In the genomic region with DNA sequence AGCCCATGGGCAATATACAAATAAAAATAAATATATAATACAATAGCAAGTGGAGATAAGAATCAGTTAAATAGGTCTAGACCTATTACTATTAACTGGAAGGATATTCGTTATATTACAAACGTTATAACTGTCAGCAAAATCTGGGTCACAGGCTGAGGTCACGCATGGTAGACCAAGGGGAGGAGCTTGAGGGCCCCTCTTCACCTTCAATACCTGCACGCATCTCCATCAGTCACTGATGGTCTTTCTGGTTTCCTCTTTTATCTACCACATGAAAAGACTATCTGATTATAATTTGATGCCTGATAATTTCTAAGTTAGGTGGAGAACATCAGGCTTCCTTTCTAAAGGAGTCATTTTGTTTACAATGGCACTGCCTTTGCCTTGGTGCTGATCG, we compare ENCODE assay signal across 18 cellular contexts. TPM values are rescaled to one million over a fixed set of nuclear protein-coding genes. Genes with fewer than 3 reads are reported as not detected.
DNase-seq lines count a peak whose midpoint lies in the region; ATAC-seq, FAIRE-seq and TF ChIP-seq lines count a peak whose summit lies in the region.
"Had no signal": no experiment of that assay in that cellular context is flagged by ENCODE, and none has a peak within 500 bp of the region (broad histone marks: within the 10 kb centered on the region; RNA-seq: fewer than 3 reads in every experiment).

No MANE protein-coding gene starts in this region.

- intact Hi-C loops in pancreas (cut with DNase I), result no loop called here

- H3K9me3 ChIP-seq in A549 (no peaks in the 10 kb centered on the region), Loucy (ENCODE audit: insufficient read depth, low read depth, low read length) (no peaks in the 10 kb centered on the region), H1 (ENCODE audit: insufficient read depth in 2 of 2, low read depth in 1 of 2, low read length in 1 of 2) (no peaks in the 10 kb centered on the region), pancreas (no peaks in the 10 kb centered on the region)
- H3K9me3 ChIP-seq: Caco-2 had no signal

- DNase-seq in A549 (ENCODE audit: low read depth in 1 of 2, low spot score in 1 of 2), result no peak
- peak; percentile 31 for DNase-seq in T-helper 22 cell (ENCODE audit: low read depth)
- no peak for DNase-seq in H1 (ENCODE audit: low read depth in 1 of 2, low spot score in 2 of 2)
- no peak for DNase-seq in middle frontal gyrus (ENCODE audit: extremely low spot score, low spot score)
- no peak for DNase-seq in caudate nucleus (lab: John Stamatoyannopoulos, UW)
- DNase-seq in pancreas, result no peak
- DNase-seq: 8988T; C1 segment of cervical spinal cord; Caco-2; CD4-positive, CD25-positive, alpha-beta regulatory T cell; GDM1; H9; IMR-90 had no signal

- CTCF ChIA-PET in A549 (lab: Yijun Ruan, JAX) (no interaction called here), H1 (lab: Charles Lee; ENCODE audit: partially characterized antibody) (interaction anchor here (1.6 kb wide), 1 partner anchor 17 kb away, joined by 8 read pairs; no protein-coding TSS in a partner anchor)

- ATAC-seq in A549, result no peak
- ATAC-seq in pancreas, result no peak
- ATAC-seq: GM23338 had no signal

- TF ChIP-seq CTCF in A549 (IDR thresholded peaks at IDR 0.05) (no peak), Loucy (conservative IDR thresholded peaks at IDR 0.05; ENCODE audit: low read length) (no peak), H1 (IDR thresholded peaks at IDR 0.05; ENCODE audit: control extremely low read depth in 1 of 3, insufficient read depth in 1 of 3, low read depth in 1 of 3, low read length in 3 of 3) (no peak), pancreas (IDR thresholded peaks at IDR 0.05) (no peak)

- no peak overlapping the region for H3K4me3 ChIP-seq in A549
- H3K4me3 ChIP-seq in Loucy (ENCODE audit: low read length, poor library complexity, severe bottlenecking), result peak overlapping the region; percentile 29
- no peak overlapping the region for H3K4me3 ChIP-seq in H1 (ENCODE audit: extremely low read depth in 1 of 4, insufficient read depth in 2 of 4, low read depth in 3 of 4, low read length in 4 of 4)
- H3K4me3 ChIP-seq in pancreas, result no peak overlapping the region
- H3K4me3 ChIP-seq: GM23338 had no signal

- H4K20me1 ChIP-seq in Loucy (ENCODE audit: insufficient read depth, low read length, poor library complexity, severe bottlenecking) (no peaks in the 10 kb centered on the region), H1 (replicated peaks in 1 of 2; ENCODE audit: control insufficient read depth in 1 of 2, insufficient read depth in 2 of 2, low read length in 2 of 2) (no peaks in the 10 kb centered on the region)

- H3K4me2 ChIP-seq in A549, result 0 out of 3 replicates have a peak overlapping the region, but pooled peaks have one; percentile 8
- peak overlapping the region; percentile 42 for H3K4me2 ChIP-seq in Loucy (ENCODE audit: low read depth, low read length, poor library complexity, severe bottlenecking)
- H3K4me2 ChIP-seq in H1 (ENCODE audit: insufficient read depth in 1 of 2, low read depth in 2 of 2, low read length in 2 of 2), result no peak overlapping the region
- H3K4me2 ChIP-seq: GM23338 had no signal

- H4K5ac ChIP-seq in H1 (ENCODE audit: insufficient read length, low read depth, low read length), result no peak overlapping the region

- TF ChIP-seq RAD21 in A549 (conservative IDR thresholded peaks at IDR 0.05 in 1 of 2, IDR thresholded peaks at IDR 0.05 in 1 of 2) (no peak), H1 (IDR thresholded peaks at IDR 0.05 in 1 of 2, conservative IDR thresholded peaks at IDR 0.05 in 1 of 2; ENCODE audit: low read depth in 2 of 2, low read length in 2 of 2) (no peak)

- no peak overlapping the region for H2BK15ac ChIP-seq in H1 (ENCODE audit: low read length)

- H3K36me3 ChIP-seq in Loucy (ENCODE audit: insufficient read depth, low read length), result no peaks in the 10 kb centered on the region
- no peaks in the 10 kb centered on the region for H3K36me3 ChIP-seq in H1 (ENCODE audit: control insufficient read depth in 2 of 4, insufficient read depth in 4 of 4, low read length in 3 of 4)
- H3K36me3 ChIP-seq in pancreas, result no peaks in the 10 kb centered on the region

- TF ChIP-seq EP300 in A549 (IDR thresholded peaks at IDR 0.05) (no peak), H1 (IDR thresholded peaks at IDR 0.05; ENCODE audit: borderline replicate concordance in 1 of 2, low read depth in 2 of 2, low read length in 2 of 2) (no peak)

- no peak overlapping the region for H3K56ac ChIP-seq in H1 (replicated peaks; ENCODE audit: insufficient read length, low read depth, low read length)

- no peak overlapping the region for H2AK5ac ChIP-seq in H1 (ENCODE audit: low read depth, low read length)

- H3K27me3 ChIP-seq in Loucy (ENCODE audit: insufficient read depth, low read length, poor library complexity, severe bottlenecking) (no peaks in the 10 kb centered on the region), H1 (replicated peaks in 1 of 4; ENCODE audit: control insufficient read depth in 3 of 4, extremely low read depth in 1 of 4, insufficient read depth in 3 of 4, low read length in 3 of 4) (no peaks in the 10 kb centered on the region), pancreas (no peaks in the 10 kb centered on the region)

- no peak overlapping the region for H2BK12ac ChIP-seq in H1 (ENCODE audit: low read depth, low read length)

- no peak overlapping the region for H3K14ac ChIP-seq in H1 (ENCODE audit: insufficient read length)

- no peak overlapping the region for H4K91ac ChIP-seq in H1 (replicated peaks; ENCODE audit: insufficient read length, low read length)

- WGBS in A549 (ENCODE audit: missing lambda C conversion rate), result 43% methylated on average over 5 of the region's 5 CpGs
- WGBS in H1 (ENCODE audit: extremely low coverage in 1 of 2, insufficient coverage in 1 of 2, insufficient read length in 1 of 2, insufficient replicate concordance in 2 of 2, low coverage in 1 of 2, low lambda C conversion rate in 2 of 2, missing lambda C conversion rate in 1 of 2), 2 experiments, result 89% methylated on average over 5 of the region's 5 CpGs; no CpG with 5 or more reads in 1 of the 2 experiments
- WGBS in pancreas, 2 donors, result 55 to 66% methylated on average over 5 of the region's 5 CpGs

- no peak overlapping the region for H3K18ac ChIP-seq in H1 (ENCODE audit: extremely low read depth, low read length)

- no peak overlapping the region for H3K4ac ChIP-seq in H1 (replicated peaks; ENCODE audit: insufficient read length, low read depth, low read length)

- H2BK20ac ChIP-seq in H1 (ENCODE audit: low read length), result no peak overlapping the region

- no peak for TF ChIP-seq POLR2A in A549 (IDR thresholded peaks at IDR 0.05; ENCODE audit: low read length)
- TF ChIP-seq POLR2A in H1 (IDR thresholded peaks at IDR 0.05; ENCODE audit: control extremely low read depth in 1 of 2, low read depth in 2 of 2, low read length in 2 of 2), result no peak

- no peak for FAIRE-seq in A549 (lab: Jason Lieb, UNC)
- FAIRE-seq in H1 (lab: Jason Lieb, UNC), result no peak
- no peak for FAIRE-seq in pancreas (lab: Jason Lieb, UNC)
- FAIRE-seq: GM12892, GM18507, HTR-8/SVneo had no signal

- H4K8ac ChIP-seq in H1 (ENCODE audit: extremely low read depth, insufficient read depth, low read length), result no peak overlapping the region

- H2BK5ac ChIP-seq in H1 (ENCODE audit: low read depth, low read length), result no peak overlapping the region

- no peaks in the 10 kb centered on the region for H3K79me1 ChIP-seq in H1 (ENCODE audit: low read depth, low read length)

- no peaks in the 10 kb centered on the region for H3K23me2 ChIP-seq in H1 (ENCODE audit: low read depth, low read length)

- H3K23ac ChIP-seq in H1 (ENCODE audit: insufficient read length), result no peak overlapping the region

- H3K4me1 ChIP-seq in A549, result no peaks in the 10 kb centered on the region
- peaks cover 3% of the 10 kb centered on the region for H3K4me1 ChIP-seq in Loucy (ENCODE audit: insufficient read depth, low read length, poor library complexity, severe bottlenecking)
- peaks cover 0 to 5% (median 4%) of the 10 kb centered on the region in 4 experiments; a peak in 3 of 7 replicates for H3K4me1 ChIP-seq in H1 (replicated peaks in 1 of 4; ENCODE audit: control insufficient read depth in 3 of 4, insufficient read depth in 4 of 4, low read length in 3 of 4)
- H3K4me1 ChIP-seq in pancreas, result no peaks in the 10 kb centered on the region
- H3K4me1 ChIP-seq: Caco-2 had no signal

- POLR2A ChIA-PET in A549 (lab: Yijun Ruan, JAX) (no interaction called here), H1 (lab: Charles Lee; ENCODE audit: partially characterized antibody) (no interaction called here)

- H3K27ac ChIP-seq in A549, result no peak overlapping the region
- no peak overlapping the region for H3K27ac ChIP-seq in H1 (ENCODE audit: low read depth, low read length)
- no peak overlapping the region for H3K27ac ChIP-seq in caudate nucleus (ENCODE audit: low read depth, low read length)
- H3K27ac ChIP-seq in pancreas, result no peak overlapping the region

- H3K9me2 ChIP-seq in Loucy (replicated peaks; ENCODE audit: low read depth, low read length), result no peaks in the 10 kb centered on the region

- no peak overlapping the region for H3K9ac ChIP-seq in Loucy (ENCODE audit: low read depth, low read length, poor library complexity, severe bottlenecking)
- no peak overlapping the region for H3K9ac ChIP-seq in H1 (replicated peaks in 1 of 4; ENCODE audit: extremely low read depth in 1 of 4, low read depth in 3 of 4, low read length in 3 of 4)

- H2AFZ ChIP-seq in Loucy (ENCODE audit: low read length) (no peak overlapping the region), H1 (ENCODE audit: low read length) (peak overlapping the region; percentile 46; the same call in 1 of the 2 replicates)

- H3K79me2 ChIP-seq in Loucy (ENCODE audit: insufficient read depth, low read length), result no peaks in the 10 kb centered on the region
- no peaks in the 10 kb centered on the region for H3K79me2 ChIP-seq in H1 (ENCODE audit: control insufficient read depth in 1 of 2, insufficient read depth in 2 of 2, low read length in 2 of 2)

- H3F3A ChIP-seq in Loucy (ENCODE audit: low read depth), result no peaks in the 10 kb centered on the region

- no peak overlapping the region for H2BK120ac ChIP-seq in H1 (replicated peaks; ENCODE audit: low read depth, low read length)

RNA-seq across cellular contexts. Expression of a gene that starts 43.2 kb away (rescaled TPM):
- polyA plus RNA-seq in A549 (2011; rRNA removed), result 54.9 and 74.0 TPM in 2 replicates
- polyA plus RNA-seq in A549 (2012; cell fraction: cytosol; rRNA removed), result 19.4 and 22.0 TPM in 2 replicates
- 5.9 and 11.4 TPM in 2 replicates for polyA plus RNA-seq in A549 (2012; cell fraction: nucleus; rRNA removed)
- 51.4 to 60.7 TPM (median 58.6 TPM) in 3 replicates for polyA plus RNA-seq in A549 (2017; fragmentation: RNase III; extraction: RNeasy Plus Mini Kit Qiagen cat#74134 plus additional on column Dnase treatment)
- polyA minus RNA-seq in A549 (2011; rRNA and poly(A)+ RNA removed), result 31.1 and 32.0 TPM in 2 replicates
- 64.1 and 65.2 TPM in 2 replicates for total RNA-seq in H1 (2021; fragmentation: NEBNext Ultra II Directional; extraction: Animal tissue kit (Norgen Biotek cat#: 25700))
- polyA plus RNA-seq in H1 (2011; rRNA removed), result 18.7 and 33.9 TPM in 2 replicates
- 45.9 TPM for polyA plus RNA-seq in H1 (2011; cell fraction: cytosol; rRNA removed)
- polyA plus RNA-seq in H1 (2011; cell fraction: nucleus; rRNA removed), result 19.2 TPM
- polyA plus RNA-seq in H1 (2012, experiment 1 of 2), result 45.1 to 66.2 TPM (median 56.0 TPM) in 4 replicates
- polyA plus RNA-seq in H1 (2012, experiment 2 of 2), result 8.1 TPM
- polyA plus RNA-seq in H1 (2013, experiment 1 of 2), result 37.6 TPM
- polyA plus RNA-seq in H1 (2013, experiment 2 of 2), result 37.6 TPM
- polyA minus RNA-seq in H1 (2011; rRNA and poly(A)+ RNA removed), result 51.2 and 74.4 TPM in 2 replicates
- polyA minus RNA-seq in H1 (2011; cell fraction: cytosol; rRNA and poly(A)+ RNA removed), result 32.3 TPM
- polyA minus RNA-seq in H1 (2011; cell fraction: nucleus; rRNA and poly(A)+ RNA removed), result 43.0 TPM
- total RNA-seq in pancreas, result 10 to 100 TPM in 5 of 6 donors, 1 to 10 TPM in 1; 9.2 to 34.6 (median 15.9) TPM
- polyA plus RNA-seq in pancreas, result 10 to 100 TPM in 1 of 2 donors, 1 to 10 TPM in 1; 9.8 to 21.1 TPM

Comparison
In these comparisons a context has a peak if more than half of its experiments do, and no peak if none do; other contexts are left out.
1. H3K4me2 ChIP-seq: peak in A549 (single experiment) and Loucy (single experiment); none in H1 (0 of 2).